14 cellular contexts compared by ENCODE assay signal in genomic region chr3:88369337-88369736, GRCh38.
DNase-seq lines count a peak whose midpoint lies in the region; ATAC-seq and TF ChIP-seq lines count a peak whose summit lies in the region.
"Had no signal": no experiment of that assay in that cellular context is flagged by ENCODE, and none has a peak within 500 bp of the region (broad histone marks: within the 10 kb centered on the region; RNA-seq: fewer than 3 reads in every experiment).

No MANE protein-coding gene starts in this region.

- WGBS in mammary epithelial cell (ENCODE audit: low coverage, missing lambda C conversion rate) = 91% methylated on average over 1 of the region's 1 CpG

- DNase-seq in left ventricle myocardium superior (no peak), right atrium auricular region (ENCODE audit: low spot score) (no peak), mammary epithelial cell (peak; percentile 33), neural progenitor cell (ENCODE audit: low spot score) (no peak), NCI-H226 (no peak), NCI-H510A treated with DMSO at 0.1 percent for 48 hours (lab: John Stamatoyannopoulos, UW) (no peak)
- DNase-seq: C1 segment of cervical spinal cord; Calu3; CD4-positive, alpha-beta T cell; DMS 273 treated with DMSO at 0.1 percent for 48 hours; HCEC 1CT; HFFc6 had no signal

- intact Hi-C loops in left ventricle myocardium superior (cut with micrococcal nuclease) (no loop called here), mammary epithelial cell (cut with micrococcal nuclease) (no loop called here)

- ATAC-seq in left ventricle myocardium superior (peak; percentile 37), HG02588 (IDR thresholded peaks at IDR 0.05; ENCODE audit: unreplicated experiment) (no peak)

- BruUV-seq in mammary epithelial cell (replicated peaks; lab: Mats Ljungman, UMichigan) = no TSS peak

- H3F3A ChIP-seq in neural progenitor cell (ENCODE audit: low read depth) = no peaks in the 10 kb centered on the region

- in situ Hi-C loops in mammary epithelial cell (cut with MboI; ENCODE audit: low sequenced_read_pairs in 2 of 2) = no loop called here

- no peak overlapping the region for H3K9ac ChIP-seq in mammary epithelial cell (ENCODE audit: insufficient read depth, low read length)
- H3K9ac ChIP-seq in neural progenitor cell = no peak overlapping the region

- TF ChIP-seq CTCF in right atrium auricular region (IDR thresholded peaks at IDR 0.05) (no peak), mammary epithelial cell (conservative IDR thresholded peaks at IDR 0.05 in 1 of 2, IDR thresholded peaks at IDR 0.05 in 1 of 2; ENCODE audit: extremely low read depth in 1 of 2, insufficient read depth in 1 of 2, low read depth in 1 of 2, low read length in 2 of 2) (no peak), neural progenitor cell (IDR thresholded peaks at IDR 0.05) (no peak)

- H4K20me1 ChIP-seq in mammary epithelial cell (ENCODE audit: insufficient read depth, low read length) = no peaks in the 10 kb centered on the region
- no peaks in the 10 kb centered on the region for H4K20me1 ChIP-seq in neural progenitor cell (ENCODE audit: low read depth)

- no peaks in the 10 kb centered on the region for H3K36me3 Mint-ChIP-seq in neural progenitor cell

- H3K4me3 ChIP-seq in right atrium auricular region (no peak overlapping the region), mammary epithelial cell (replicated peaks in 1 of 3; ENCODE audit: insufficient read depth in 1 of 3, low read depth in 2 of 3, low read length in 3 of 3) (no peak overlapping the region), neural progenitor cell (no peak overlapping the region)

- no peak overlapping the region for H2AFZ ChIP-seq in mammary epithelial cell (ENCODE audit: low read depth, low read length)
- peak overlapping the region; percentile 51 for H2AFZ ChIP-seq in neural progenitor cell (replicated peaks)

- H3K9me3 ChIP-seq in right atrium auricular region (peaks cover 0 to 8% of the 10 kb centered on the region in 2 donors), mammary epithelial cell (replicated peaks; ENCODE audit: insufficient read depth, low read length) (no peaks in the 10 kb centered on the region), neural progenitor cell (ENCODE audit: low read depth) (peaks cover 13% of the 10 kb centered on the region)

- no peaks in the 10 kb centered on the region for H3K27me3 Mint-ChIP-seq in neural progenitor cell (ENCODE audit: insufficient read depth, low read depth)
- H3K27me3 Mint-ChIP-seq: B cell; CD4-positive, alpha-beta T cell had no signal

- dilution Hi-C loops in mammary epithelial cell (cut with HindIII; ENCODE audit: low sequenced_read_pairs) = no loop called here

- H3K9me3 Mint-ChIP-seq in neural progenitor cell = peaks cover 8% of the 10 kb centered on the region

- no peak overlapping the region for H3K4me3 Mint-ChIP-seq in neural progenitor cell
- H3K4me3 Mint-ChIP-seq: B cell; CD4-positive, alpha-beta T cell; HFFc6 had no signal

- no peaks in the 10 kb centered on the region for H3K27me3 ChIP-seq in right atrium auricular region
- H3K27me3 ChIP-seq in mammary epithelial cell (ENCODE audit: insufficient read depth, low read length) = no peaks in the 10 kb centered on the region
- H3K27me3 ChIP-seq in neural progenitor cell = no peaks in the 10 kb centered on the region

- no peaks in the 10 kb centered on the region for H3K4me1 ChIP-seq in right atrium auricular region
- H3K4me1 ChIP-seq in mammary epithelial cell (ENCODE audit: insufficient read depth, low read length) = no peaks in the 10 kb centered on the region
- no peaks in the 10 kb centered on the region for H3K4me1 ChIP-seq in neural progenitor cell

- H3K4me1 Mint-ChIP-seq in neural progenitor cell = no peaks in the 10 kb centered on the region
- H3K4me1 Mint-ChIP-seq: B cell had no signal

- CTCF ChIA-PET in mammary epithelial cell (lab: Charles Lee; ENCODE audit: low non-redundant PET) = no interaction called here

- H3K79me2 ChIP-seq in mammary epithelial cell (ENCODE audit: insufficient read depth, low read length) (no peaks in the 10 kb centered on the region), neural progenitor cell (ENCODE audit: low read depth) (no peaks in the 10 kb centered on the region)

- H3K36me3 ChIP-seq in right atrium auricular region (no peaks in the 10 kb centered on the region), mammary epithelial cell (ENCODE audit: insufficient read depth, low read length) (no peaks in the 10 kb centered on the region), neural progenitor cell (no peaks in the 10 kb centered on the region)

- H3K4me2 ChIP-seq in mammary epithelial cell (ENCODE audit: insufficient read depth, low read depth, low read length) (no peak overlapping the region), neural progenitor cell (no peak overlapping the region)

- H3K27ac Mint-ChIP-seq in neural progenitor cell = no peak overlapping the region
- H3K27ac Mint-ChIP-seq: B cell; CD4-positive, alpha-beta T cell; HFFc6 had no signal

- no peak overlapping the region for H3K27ac ChIP-seq in right atrium auricular region
- H3K27ac ChIP-seq in mammary epithelial cell (ENCODE audit: insufficient read depth, low read depth, low read length) = no peak overlapping the region
- no peak overlapping the region for H3K27ac ChIP-seq in neural progenitor cell
